ENCODE assay signal across 29 cellular contexts in genomic region chr11:98137437-98137836, GRCh38.
"Had no signal": no experiment of that assay in that cellular context is flagged by ENCODE, and none has a peak within 500 bp of the region (broad histone marks: within the 10 kb centered on the region; RNA-seq: fewer than 3 reads in every experiment).

No MANE protein-coding gene starts in this region.

- H3K4me3 Mint-ChIP-seq: immature natural killer cell; mesothelial cell of epicardium; naive B cell; natural killer cell; nephron progenitor cell; neural progenitor cell; stimulated activated effector memory CD8-positive, alpha-beta T cell treated with anti-CD3 and anti-CD28 coated beads, Interleukin-12 subunit alpha, Interleukin-12 subunit beta, amount 100 ng/mL, for 72 hours; stimulated activated naive CD8-positive, alpha-beta T cell treated with anti-CD3 and anti-CD28 coated beads, Interleukin-15, Interleukin-2, amounts not matched to agents 100 ng/mL and 50 ng/mL, for 24 hours had no signal

- H3K36me3 ChIP-seq: left ventricle myocardium inferior, neural progenitor cell, neutrophil, right atrium auricular region, spleen, suprapubic skin, thoracic aorta, tibial artery, upper lobe of right lung, uterus had no signal

- H3K4me1 Mint-ChIP-seq: immature natural killer cell; mesothelial cell of epicardium; naive B cell; natural killer cell; nephron progenitor cell; neural progenitor cell; stimulated activated effector memory CD8-positive, alpha-beta T cell treated with anti-CD3 and anti-CD28 coated beads, Interleukin-12 subunit alpha, Interleukin-12 subunit beta, amount 100 ng/mL, for 72 hours had no signal

- H3K27me3 ChIP-seq: neural progenitor cell, neutrophil, right atrium auricular region, spleen, suprapubic skin, tibial artery, upper lobe of right lung, uterus had no signal

- DNase-seq: hypothalamus; immature natural killer cell; kidney; left ventricle myocardium inferior; mesendoderm; naive B cell; natural killer cell; nephron progenitor cell; occipital lobe; spleen; stimulated activated CD4-positive, alpha-beta T cell treated with anti-CD3 and anti-CD28 coated beads, Interleukin-4, amount 100 ng/mL, for 24 hours; stimulated activated naive CD4-positive, alpha-beta T cell; tibial artery; trophoblast cell; upper lobe of right lung; uterus had no signal

- H3K9ac ChIP-seq: neural progenitor cell had no signal

- H3K36me3 Mint-ChIP-seq: immature natural killer cell; naive B cell; neural progenitor cell; stimulated activated effector memory CD8-positive, alpha-beta T cell treated with anti-CD3 and anti-CD28 coated beads, Interleukin-12 subunit alpha, Interleukin-12 subunit beta, amount 100 ng/mL, for 72 hours had no signal

- ATAC-seq: natural killer cell; sciatic nerve; stimulated activated effector memory CD8-positive, alpha-beta T cell treated with anti-CD3 and anti-CD28 coated beads, Interleukin-12 subunit alpha, Interleukin-12 subunit beta, amount 100 ng/mL, for 72 hours; upper lobe of right lung had no signal

- H3K4me3 ChIP-seq: left ventricle myocardium inferior, lung, neural progenitor cell, right atrium auricular region, skin epidermis, spleen, suprapubic skin, thoracic aorta, tibial artery, upper lobe of right lung, uterus had no signal

- H3K9me3 ChIP-seq: neutrophil, suprapubic skin, thoracic aorta, tibial artery, uterus had no signal

- H3K27me3 Mint-ChIP-seq: naive B cell; progenitor cell of endocrine pancreas; stimulated activated naive CD8-positive, alpha-beta T cell treated with anti-CD3 and anti-CD28 coated beads, Interleukin-15, Interleukin-2, amounts not matched to agents 100 ng/mL and 50 ng/mL, for 24 hours had no signal

- H3K4me1 ChIP-seq: left ventricle myocardium inferior, neural progenitor cell, right atrium auricular region, spleen, suprapubic skin, tibial artery, upper lobe of right lung, uterus had no signal

- H3K27ac ChIP-seq: left ventricle myocardium inferior, neural progenitor cell, neutrophil, right atrium auricular region, skin epidermis, spleen, suprapubic skin, thoracic aorta, tibial artery, upper lobe of right lung, uterus had no signal

- FAIRE-seq: islet of Langerhans had no signal

- H3K27ac Mint-ChIP-seq: immature natural killer cell; mesothelial cell of epicardium; naive B cell; natural killer cell; nephron progenitor cell; neural progenitor cell; progenitor cell of endocrine pancreas; stimulated activated effector memory CD8-positive, alpha-beta T cell treated with anti-CD3 and anti-CD28 coated beads, Interleukin-12 subunit alpha, Interleukin-12 subunit beta, amount 100 ng/mL, for 72 hours; stimulated activated naive CD8-positive, alpha-beta T cell treated with anti-CD3 and anti-CD28 coated beads, Interleukin-15, Interleukin-2, amounts not matched to agents 100 ng/mL and 50 ng/mL, for 24 hours had no signal
